20 cellular contexts compared by ENCODE assay signal in genomic region chr10:92328999-92329398, GRCh38. TPM values are rescaled to one million over a fixed set of nuclear protein-coding genes. Genes with fewer than 3 reads are reported as not detected.
DNase-seq lines count a peak whose midpoint lies in the region; ATAC-seq and TF ChIP-seq lines count a peak whose summit lies in the region.
"Had no signal": no experiment of that assay in that cellular context is flagged by ENCODE, and none has a peak within 500 bp of the region (broad histone marks: within the 10 kb centered on the region; RNA-seq: fewer than 3 reads in every experiment).

No MANE protein-coding gene starts in this region.

- H3K23ac ChIP-seq in H9 (ENCODE audit: insufficient read length, low read depth, low read length) = no peak overlapping the region

- no peaks in the 10 kb centered on the region for H3K27me3 ChIP-seq in H9 (ENCODE audit: insufficient read depth, low read length)
- H3K27me3 ChIP-seq: testis had no signal

- H2BK15ac ChIP-seq in H9 (ENCODE audit: low read depth, low read length) = no peak overlapping the region

- H3K4me2 ChIP-seq in H9 (ENCODE audit: insufficient read depth, insufficient read length, low read length) = no peak overlapping the region
- H3K4me2 ChIP-seq: smooth muscle cell had no signal

- H4K20me1 ChIP-seq in H9 (ENCODE audit: control insufficient read depth, insufficient read depth, insufficient read length) = no peaks in the 10 kb centered on the region

- H2AK5ac ChIP-seq in H9 (ENCODE audit: insufficient read length, low read length) = no peak overlapping the region

- H3K9me3 ChIP-seq in H9 (ENCODE audit: control insufficient read depth, low read depth, low read length) = no peaks in the 10 kb centered on the region
- H3K9me3 ChIP-seq in mucosa of descending colon = no peaks in the 10 kb centered on the region
- H3K9me3 ChIP-seq: HAP-1, testis had no signal

- no peak overlapping the region for H2AFZ ChIP-seq in H9 (ENCODE audit: low read length)

- H3K36me3 Mint-ChIP-seq in H9 (ENCODE audit: insufficient read depth in 1 of 3, low read depth in 3 of 3) = peaks cover 0 to 5% (median 4%) of the 10 kb centered on the region in 3 experiments; a peak in 3 of 7 replicates
- H3K36me3 Mint-ChIP-seq in effector memory CD8-positive, alpha-beta T cell (ENCODE audit: insufficient read depth) = peaks cover 9% of the 10 kb centered on the region

- H3K9me3 Mint-ChIP-seq in H9 = no peaks in the 10 kb centered on the region
- no peaks in the 10 kb centered on the region for H3K9me3 Mint-ChIP-seq in effector memory CD8-positive, alpha-beta T cell
- H3K9me3 Mint-ChIP-seq: activated CD4-positive, alpha-beta memory T cell treated with anti-CD3 and anti-CD28 coated beads for 36 hours; CD4-positive, alpha-beta T cell; stimulated activated naive B cell treated with anti-CD40 and anti-IgM and Interleukin-4, amounts not matched to agents 10 μg/mL and 1 μg/mL and 100 μg/mL, for 72 hours had no signal

- H3K36me3 ChIP-seq in mucosa of descending colon (ENCODE audit: low read depth) = no peaks in the 10 kb centered on the region
- H3K36me3 ChIP-seq: HAP-1 had no signal

- ATAC-seq in mucosa of descending colon = peak; percentile 25
- ATAC-seq in effector memory CD8-positive, alpha-beta T cell (replicated peaks) = no peak
- ATAC-seq: stimulated activated naive B cell treated with anti-CD40 and anti-IgM and Interleukin-4, amounts not matched to agents 10 μg/mL and 1 μg/mL and 100 μg/mL, for 72 hours had no signal

- no peak overlapping the region for H2BK20ac ChIP-seq in H9 (ENCODE audit: low read depth, low read length, poor library complexity, severe bottlenecking)

- H4K91ac ChIP-seq in H9 (ENCODE audit: insufficient read length, low read depth, low read length) = no peak overlapping the region

- no peak overlapping the region for H3T11ph ChIP-seq in H9 (ENCODE audit: low read length)

- H3K18ac ChIP-seq in H9 (ENCODE audit: insufficient read length, low read depth, low read length) = no peak overlapping the region

- no peaks in the 10 kb centered on the region for H3K27me3 Mint-ChIP-seq in H9 (ENCODE audit: low read depth)
- no peaks in the 10 kb centered on the region for H3K27me3 Mint-ChIP-seq in effector memory CD8-positive, alpha-beta T cell
- H3K27me3 Mint-ChIP-seq: activated CD4-positive, alpha-beta memory T cell treated with anti-CD3 and anti-CD28 coated beads for 36 hours; CD4-positive, alpha-beta T cell; stimulated activated naive B cell treated with anti-CD40 and anti-IgM and Interleukin-4, amounts not matched to agents 10 μg/mL and 1 μg/mL and 100 μg/mL, for 72 hours had no signal

- H3K9ac ChIP-seq in H9 (ENCODE audit: extremely low read depth, insufficient read length, low read length) = no peak overlapping the region

- H3K4me1 ChIP-seq in H9 (ENCODE audit: insufficient read depth, low read length) = no peaks in the 10 kb centered on the region; the same call in 1 of the 2 replicates
- H3K4me1 ChIP-seq in mucosa of descending colon (ENCODE audit: low read depth) = peaks cover 13% of the 10 kb centered on the region
- H3K4me1 ChIP-seq: testis had no signal

- no peak overlapping the region for H3K14ac ChIP-seq in H9 (ENCODE audit: insufficient read depth, low read length)

- H3K56ac ChIP-seq in H9 (ENCODE audit: insufficient read length, low read depth, low read length) = no peak overlapping the region

- peaks cover 35 to 39% of the 10 kb centered on the region in 2 experiments for H3K4me1 Mint-ChIP-seq in H9
- peaks cover 13 to 37% of the 10 kb centered on the region in 2 donors for H3K4me1 Mint-ChIP-seq in effector memory CD8-positive, alpha-beta T cell (ENCODE audit: low read depth in 2 of 2)

- H3K27ac ChIP-seq in H9 (ENCODE audit: insufficient read length, low read depth, low read length) (no peak overlapping the region), epithelial cell of prostate (peak overlapping the region; percentile 97)
- H3K27ac ChIP-seq: testis had no signal

- intact Hi-C loops in mucosa of descending colon (cut with DNase I, micrococcal nuclease) = no loop called here

- H2BK120ac ChIP-seq in H9 (ENCODE audit: low read depth, low read length, poor library complexity, severe bottlenecking) = no peak overlapping the region

- in situ Hi-C loops in GM13977 (cut with MboI; ENCODE audit: low pct_unique_long_range_greater_than_20kb, low sequenced_read_pairs, unreplicated experiment) = no loop called here

- H3K4me3 Mint-ChIP-seq in H9 = no peak overlapping the region
- no peak overlapping the region for H3K4me3 Mint-ChIP-seq in effector memory CD8-positive, alpha-beta T cell
- H3K4me3 Mint-ChIP-seq: activated CD4-positive, alpha-beta memory T cell treated with anti-CD3 and anti-CD28 coated beads for 36 hours; CD4-positive, alpha-beta T cell; stimulated activated naive B cell treated with anti-CD40 and anti-IgM and Interleukin-4, amounts not matched to agents 10 μg/mL and 1 μg/mL and 100 μg/mL, for 72 hours had no signal

- H2BK5ac ChIP-seq in H9 (ENCODE audit: insufficient read length, low read length) = no peak overlapping the region

- no peak overlapping the region for H3K4me3 ChIP-seq in mucosa of descending colon
- H3K4me3 ChIP-seq: HAP-1, lung, smooth muscle cell, testis had no signal

- no peaks in the 10 kb centered on the region for H3K23me2 ChIP-seq in H9 (ENCODE audit: insufficient read length, low read depth, low read length, poor library complexity, severe bottlenecking)

- TF ChIP-seq CTCF in H9 (conservative IDR thresholded peaks at IDR 0.05) = no peak
- TF ChIP-seq CTCF in mucosa of descending colon (IDR thresholded peaks at IDR 0.05) = no peak
- no peak for TF ChIP-seq CTCF in GM13977 (IDR thresholded peaks at IDR 0.05; ENCODE audit: extremely low read depth, insufficient read depth, missing control alignments)

- H4K8ac ChIP-seq in H9 (replicated peaks; ENCODE audit: insufficient read length, low read depth, low read length) = no peak overlapping the region

- H4K5ac ChIP-seq in H9 (ENCODE audit: insufficient read length, low read depth, low read length) = no peak overlapping the region

- no peaks in the 10 kb centered on the region for H3K79me1 ChIP-seq in H9 (ENCODE audit: insufficient read depth, low read depth, low read length, poor library complexity, severe bottlenecking)

- no peak for DNase-seq in H9
- DNase-seq in NCI-H69 (lab: John Stamatoyannopoulos, UW) = peak; percentile 10
- peak; percentile 69 for DNase-seq in epithelial cell of prostate (ENCODE audit: low read depth, low spot score)
- DNase-seq in mucosa of descending colon = no peak
- DNase-seq in effector memory CD8-positive, alpha-beta T cell = no peak
- DNase-seq in GM13977 (ENCODE audit: low spot score) = no peak
- no peak for DNase-seq in NCI-H2227 (lab: John Stamatoyannopoulos, UW; ENCODE audit: unreplicated experiment)
- DNase-seq: activated CD4-positive, alpha-beta memory T cell treated with anti-CD3 and anti-CD28 coated beads for 36 hours; activated naive CD4-positive, alpha-beta T cell; CD4-positive, alpha-beta T cell; dermis blood vessel endothelial cell; GF-D8; hypothalamus; NCI-H524; stimulated activated naive B cell treated with anti-CD40 and anti-IgM and Interleukin-4, amounts not matched to agents 10 μg/mL and 1 μg/mL and 100 μg/mL, for 72 hours; T-helper 9 cell; testis had no signal

- H2BK12ac ChIP-seq in H9 (ENCODE audit: insufficient read length, low read depth, low read length) = no peak overlapping the region

- H3K4ac ChIP-seq in H9 (ENCODE audit: low read depth, low read length) = no peak overlapping the region

- H3K79me2 ChIP-seq in H9 (ENCODE audit: insufficient read depth, low read length) = peaks cover 4% of the 10 kb centered on the region; the same call in 1 of the 2 replicates

- peak overlapping the region; percentile 43 to 75 (median 44); a peak in 4 of 7 replicates for H3K27ac Mint-ChIP-seq in H9
- peak overlapping the region in 1 of 2 donors; percentile 29 for H3K27ac Mint-ChIP-seq in effector memory CD8-positive, alpha-beta T cell
- H3K27ac Mint-ChIP-seq: activated CD4-positive, alpha-beta memory T cell treated with anti-CD3 and anti-CD28 coated beads for 36 hours; CD4-positive, alpha-beta T cell; stimulated activated naive B cell treated with anti-CD40 and anti-IgM and Interleukin-4, amounts not matched to agents 10 μg/mL and 1 μg/mL and 100 μg/mL, for 72 hours had no signal

RNA-seq across cellular contexts. Expression of gene MARCHF5, which starts 38.0 kb away (rescaled TPM):
- total RNA-seq in H9 (2021) (16.7 and 17.6 TPM in 2 replicates), mucosa of descending colon (10 to 100 TPM; 30.5 to 37.2 (median 33.3) TPM)

RNA-seq across cellular contexts. Expression of gene CPEB3, which starts 38.1 kb away (rescaled TPM):
- total RNA-seq in H9 (2021) = 1.0 and 1.1 TPM in 2 replicates
- 10 to 100 TPM in 1 of 3 donors, 1 to 10 TPM in 2; 7.4 to 11.0 (median 8.2) TPM for total RNA-seq in mucosa of descending colon

Comparison
In these comparisons a context has a peak if more than half of its experiments do, and no peak if none do; other contexts are left out.
1. DNase-seq: peak in NCI-H69 (single experiment) and epithelial cell of prostate (single experiment); none in H9 (single experiment), mucosa of descending colon (0 of 3), effector memory CD8-positive, alpha-beta T cell (0 of 3), GM13977 (single experiment) and NCI-H2227 (single experiment).